In genomic region chr2:127414855-127415592, GRCh38 we compare ENCODE assay signal across 11 cellular contexts. TPM values are rescaled to one million over a fixed set of nuclear protein-coding genes. Genes with fewer than 3 reads are reported as not detected.
A peak's percentile ranks its signal among the peaks of the same experiment; 100 is the strongest.
DNase-seq lines count a peak whose midpoint lies in the region; ATAC-seq and TF ChIP-seq lines count a peak whose summit lies in the region.
"Had no signal": no experiment of that assay in that cellular context is flagged by ENCODE, and none has a peak within 500 bp of the region (broad histone marks: within the 10 kb centered on the region; RNA-seq: fewer than 3 reads in every experiment).

No MANE protein-coding gene starts in this region.

- H3K9me3 Mint-ChIP-seq in CD8-positive, alpha-beta memory T cell: peaks cover 0 to 5% (median 0%) of the 10 kb centered on the region in 5 donors
- H3K9me3 Mint-ChIP-seq: immature natural killer cell had no signal

- H3K27me3 ChIP-seq in CD8-positive, alpha-beta memory T cell (ENCODE audit: insufficient read depth, low read length, poor library complexity, severe bottlenecking): no peaks in the 10 kb centered on the region
- H3K27me3 ChIP-seq in SJSA1 (replicated peaks): no peaks in the 10 kb centered on the region
- peaks cover 0 to 25% of the 10 kb centered on the region in 2 experiments for H3K27me3 ChIP-seq in mesenchymal stem cell (ENCODE audit: control insufficient read depth in 1 of 2, insufficient read depth in 1 of 2, low read length in 2 of 2)
- H3K27me3 ChIP-seq in testis: no peaks in the 10 kb centered on the region
- H3K27me3 ChIP-seq: BE2C had no signal

- peaks cover 19% of the 10 kb centered on the region for H3K4me1 ChIP-seq in CD8-positive, alpha-beta memory T cell (ENCODE audit: insufficient read depth, low read length)
- H3K4me1 ChIP-seq in SJSA1 (replicated peaks) (peaks cover 48% of the 10 kb centered on the region), mesenchymal stem cell (ENCODE audit: control insufficient read depth, insufficient read depth, low read depth, low read length) (peaks cover 44% of the 10 kb centered on the region), testis (peaks cover 17% of the 10 kb centered on the region)
- H3K4me1 ChIP-seq: BE2C had no signal

- H3K4ac ChIP-seq in mesenchymal stem cell (ENCODE audit: low read depth in 1 of 2, low read length in 2 of 2): peak overlapping the region in 1 of 2 experiments; percentile 11

- TF ChIP-seq POLR2A in testis (IDR thresholded peaks at IDR 0.05): no peak

- peak overlapping the region; percentile 60 for H2AFZ ChIP-seq in mesenchymal stem cell (ENCODE audit: low read depth, low read length)

- intact Hi-C loops in testis (cut with DNase I; ENCODE audit: low total_unique reads): no loop called here

- H2BK15ac ChIP-seq in mesenchymal stem cell (ENCODE audit: low read depth, poor library complexity, severe bottlenecking): no peak overlapping the region

- H3K18ac ChIP-seq in mesenchymal stem cell (ENCODE audit: low read depth in 1 of 2, low read length in 2 of 2): peak overlapping the region; percentile 25 to 72

- H3K9me3 ChIP-seq in CD8-positive, alpha-beta memory T cell (ENCODE audit: low read length): no peaks in the 10 kb centered on the region
- H3K9me3 ChIP-seq in SJSA1 (replicated peaks) (no peaks in the 10 kb centered on the region), mesenchymal stem cell (ENCODE audit: control insufficient read depth, low read length) (no peaks in the 10 kb centered on the region), testis (no peaks in the 10 kb centered on the region)
- H3K9me3 ChIP-seq: BE2C had no signal

- no peak for DNase-seq in CD8-positive, alpha-beta memory T cell
- DNase-seq in SJSA1 (ENCODE audit: low read depth in 1 of 2, low spot score in 2 of 2) (peak in 1 of 2 experiments; percentile 12), mesenchymal stem cell (no peak), testis (peak; percentile 12), NCI-H2029 (lab: John Stamatoyannopoulos, UW) (no peak)

- peak overlapping the region; percentile 0 to 75 for H2BK12ac ChIP-seq in mesenchymal stem cell (ENCODE audit: low read length in 2 of 2)

- POLR2A ChIA-PET in CD8-positive, alpha-beta memory T cell (lab: Charles Lee): interaction anchor here (1.0 kb wide), 1 partner anchor 112 kb away, joined by 3 read pairs; no protein-coding TSS in a partner anchor

- peak overlapping the region; percentile 87 for H4K8ac ChIP-seq in mesenchymal stem cell (ENCODE audit: low read length)

- no peaks in the 10 kb centered on the region for H3K36me3 ChIP-seq in CD8-positive, alpha-beta memory T cell (ENCODE audit: insufficient read depth, low read length)
- H3K36me3 ChIP-seq in SJSA1: no peaks in the 10 kb centered on the region
- no peaks in the 10 kb centered on the region for H3K36me3 ChIP-seq in mesenchymal stem cell (ENCODE audit: control insufficient read depth in 1 of 2, insufficient read depth in 2 of 2, low read depth in 1 of 2, low read length in 2 of 2)
- no peaks in the 10 kb centered on the region for H3K36me3 ChIP-seq in testis (ENCODE audit: low read depth, missing control alignments)
- H3K36me3 ChIP-seq: BE2C had no signal

- no peak overlapping the region for H3K9ac ChIP-seq in mesenchymal stem cell (ENCODE audit: low read length)

- H3K79me1 ChIP-seq in mesenchymal stem cell (replicated peaks; ENCODE audit: low read length, poor library complexity, severe bottlenecking): no peaks in the 10 kb centered on the region

- peak overlapping the region in 4 of 8 donors; percentile 22 to 51 (median 34) for H3K27ac Mint-ChIP-seq in CD8-positive, alpha-beta memory T cell

- H3K4me3 ChIP-seq in CD8-positive, alpha-beta memory T cell (ENCODE audit: low read length): no peak overlapping the region
- H3K4me3 ChIP-seq in SJSA1 (no peak overlapping the region), mesenchymal stem cell (ENCODE audit: insufficient read depth in 1 of 2, low read depth in 1 of 2, low read length in 2 of 2) (no peak overlapping the region), testis (peak overlapping the region in 1 of 2 donors; percentile 43)

- 85% methylated on average over 9 of the region's 12 CpGs for WGBS in mesenchymal stem cell
- 45 to 47% methylated on average over 12 of the region's 12 CpGs for WGBS in testis, 2 donors

- H3K36me3 Mint-ChIP-seq in CD8-positive, alpha-beta memory T cell: peaks cover 0 to 2% (median 0%) of the 10 kb centered on the region in 3 donors
- H3K36me3 Mint-ChIP-seq: immature natural killer cell had no signal

- H3K4me3 Mint-ChIP-seq in CD8-positive, alpha-beta memory T cell: peak overlapping the region in 5 of 7 donors; percentile 11 to 55 (median 26)

- H2AK5ac ChIP-seq in mesenchymal stem cell (ENCODE audit: low read length, severe bottlenecking): peak overlapping the region; percentile 60

- no peak overlapping the region for H2BK5ac ChIP-seq in mesenchymal stem cell (ENCODE audit: low read depth, low read length, poor library complexity, severe bottlenecking)

- no peak overlapping the region for H3K27ac ChIP-seq in CD8-positive, alpha-beta memory T cell (ENCODE audit: low read depth, low read length)
- H3K27ac ChIP-seq in SJSA1: peak overlapping the region; percentile 51; the same call in 1 of the 2 replicates
- H3K27ac ChIP-seq in mesenchymal stem cell (ENCODE audit: low read length, poor library complexity, severe bottlenecking): no peak overlapping the region
- no peak overlapping the region for H3K27ac ChIP-seq in testis

- CTCF ChIA-PET in CD8-positive, alpha-beta memory T cell (lab: Charles Lee): interaction anchor here (0.7 to 3.1 kb wide), 18 partner anchors 9 to 111 kb away, joined by 3 to 16 read pairs (median 4); partner anchors contain the start of genes IWS1 and MAP3K2

- ATAC-seq in GM21447 (IDR thresholded peaks at IDR 0.05; ENCODE audit: unreplicated experiment) (no peak), HG03442 (IDR thresholded peaks at IDR 0.05; ENCODE audit: unreplicated experiment) (no peak)

- H3K14ac ChIP-seq in mesenchymal stem cell (ENCODE audit: low read length in 2 of 2): peak overlapping the region in 1 of 2 experiments; percentile 87

- peak overlapping the region; percentile 73 for H4K91ac ChIP-seq in mesenchymal stem cell (ENCODE audit: low read length)

- H3K4me1 Mint-ChIP-seq in CD8-positive, alpha-beta memory T cell: peaks cover 24 to 38% (median 29%) of the 10 kb centered on the region in 3 donors

- H3K4me2 ChIP-seq in mesenchymal stem cell (ENCODE audit: low read length, poor library complexity, severe bottlenecking): no peak overlapping the region

- no peak for TF ChIP-seq CTCF in testis (IDR thresholded peaks at IDR 0.05)

- no peaks in the 10 kb centered on the region for H3K27me3 Mint-ChIP-seq in CD8-positive, alpha-beta memory T cell

- H2BK120ac ChIP-seq in mesenchymal stem cell (ENCODE audit: low read depth, low read length): no peak overlapping the region

- no peak overlapping the region for H3K23ac ChIP-seq in mesenchymal stem cell (ENCODE audit: low read length in 2 of 2)

RNA-seq across cellular contexts. Expression of gene PROC, which starts 3.2 kb away (rescaled TPM):
- under 1 TPM in 1 of 2 experiments, not detected in 1; 0.13 TPM for total RNA-seq in CD8-positive, alpha-beta memory T cell
- polyA plus RNA-seq in CD8-positive, alpha-beta memory T cell: not detected
- total RNA-seq in SJSA1 (2014; rRNA removed; shearing (Covaris generic)): 0.63 TPM in 1 of 2 replicates, not detected in the other
- polyA plus RNA-seq in mesenchymal stem cell (2013, experiment 1 of 2): 0.06 TPM
- polyA plus RNA-seq in mesenchymal stem cell (2013, experiment 2 of 2): not detected
- under 1 TPM in 1 of 2 donors, not detected in 1; 0.63 TPM for total RNA-seq in testis
- not detected for polyA plus RNA-seq in testis (ENCODE audit: insufficient read depth, low read depth, low replicate concordance)
- total RNA-seq: activated CD4-positive, alpha-beta T cell treated with anti-CD3 and anti-CD28 coated beads for 36 hours; glomerular endothelial cell had no signal

RNA-seq across cellular contexts. Expression of gene MAP3K2, which starts 27.2 kb away (rescaled TPM):
- 10 to 100 TPM; 55.9 to 57.7 TPM for total RNA-seq in CD8-positive, alpha-beta memory T cell
- polyA plus RNA-seq in CD8-positive, alpha-beta memory T cell: 65.0 TPM
- total RNA-seq in SJSA1 (2014; rRNA removed; shearing (Covaris generic)): 28.8 and 41.7 TPM in 2 replicates
- polyA plus RNA-seq in mesenchymal stem cell (2013, experiment 1 of 2): 19.4 TPM
- 19.7 TPM for polyA plus RNA-seq in mesenchymal stem cell (2013, experiment 2 of 2)
- 10 to 100 TPM; 74.0 to 74.5 TPM for total RNA-seq in testis
- 16.3 TPM for polyA plus RNA-seq in testis (ENCODE audit: insufficient read depth, low read depth, low replicate concordance)
